In genomic region chr1:45345014-45345413, GRCh38 we compare ENCODE assay signal across 28 cellular contexts. TPM values are rescaled to one million over a fixed set of nuclear protein-coding genes. Genes with fewer than 3 reads are reported as not detected.
"Had no signal": no experiment of that assay in that cellular context is flagged by ENCODE, and none has a peak within 500 bp of the region (broad histone marks: within the 10 kb centered on the region; RNA-seq: fewer than 3 reads in every experiment).

No MANE protein-coding gene starts in this region.

- H2AFZ ChIP-seq: hepatocyte had no signal

- H3K4me3 ChIP-seq: coronary artery, dorsolateral prefrontal cortex, gastrocnemius medialis, hepatocyte, sigmoid colon, suprapubic skin, tibial artery, upper lobe of right lung had no signal

- H3K27me3 Mint-ChIP-seq: activated naive CD8-positive, alpha-beta T cell treated with anti-CD3 and anti-CD28 coated beads, Interleukin-2, amount 10 ng/mL, durations not matched to agents 7 days and 5 days had no signal

- H3K27ac Mint-ChIP-seq: activated naive CD8-positive, alpha-beta T cell treated with anti-CD3 and anti-CD28 coated beads, Interleukin-2, amount 10 ng/mL, durations not matched to agents 7 days and 5 days; nephron; WTC11 had no signal

- H3K9me3 Mint-ChIP-seq: activated naive CD8-positive, alpha-beta T cell treated with anti-CD3 and anti-CD28 coated beads, Interleukin-2, amount 10 ng/mL, durations not matched to agents 7 days and 5 days; nephron; WTC11 had no signal

- H3K27me3 ChIP-seq: brain microvascular endothelial cell, dorsolateral prefrontal cortex, gastrocnemius medialis, hepatocyte, neutrophil, sigmoid colon, suprapubic skin, tibial artery, upper lobe of right lung had no signal

- H3K4me2 ChIP-seq: hepatocyte had no signal

- H3K4me3 Mint-ChIP-seq: activated naive CD8-positive, alpha-beta T cell treated with anti-CD3 and anti-CD28 coated beads, Interleukin-2, amount 10 ng/mL, durations not matched to agents 7 days and 5 days; WTC11 had no signal

- ATAC-seq: gastrocnemius medialis, left cardiac atrium, left ventricle myocardium superior, upper lobe of right lung, WTC11 had no signal

- DNase-seq: activated CD4-positive, alpha-beta T cell treated with anti-CD3 and anti-CD28 coated beads for 1 hour; activated CD8-positive, alpha-beta memory T cell treated with anti-CD3 and anti-CD28 coated beads, Interleukin-2, amount 50 U/mL, for 4 hours; activated naive CD4-positive, alpha-beta T cell; activated naive CD8-positive, alpha-beta T cell treated with anti-CD3 and anti-CD28 coated beads, Interleukin-2, amount 10 ng/mL, durations not matched to agents 7 days and 5 days; amniotic stem cell; brain microvascular endothelial cell; dorsolateral prefrontal cortex; effector memory CD4-positive, alpha-beta T cell; erythroblast; gastrocnemius medialis; left cardiac atrium; left ventricle myocardium superior; sigmoid colon; small intestine; stimulated activated CD4-positive, alpha-beta T cell treated with anti-CD3 and anti-CD28 coated beads, Interleukin-1b, Interleukin-23, amount 100 ng/mL, for 48 hours; stimulated activated CD4-positive, alpha-beta T cell treated with anti-CD3 and anti-CD28 coated beads, Interleukin-4, amount 100 ng/mL, for 4 hours; stimulated activated CD8-positive, alpha-beta memory T cell treated with anti-CD3 and anti-CD28 coated beads, Interleukin-4, amount 100 ng/mL, for 48 hours; stimulated activated naive CD4-positive, alpha-beta T cell; T-helper 2 cell; tibial artery; upper lobe of right lung had no signal

- H3K9me3 ChIP-seq: gastrocnemius medialis, neutrophil, sigmoid colon, suprapubic skin, tibial artery, upper lobe of right lung had no signal

- H3K27ac ChIP-seq: brain microvascular endothelial cell, coronary artery, gastrocnemius medialis, hepatocyte, neutrophil, sigmoid colon, suprapubic skin, tibial artery, upper lobe of right lung had no signal

RNA-seq across cellular contexts. Expression of gene HPDL, which starts 18.3 kb away (rescaled TPM):
- total RNA-seq: cardiac septum, left ventricle myocardium superior, upper lobe of right lung had no signal
